Comparison of ENCODE assay signal across 1 cellular context in the genomic region with DNA sequence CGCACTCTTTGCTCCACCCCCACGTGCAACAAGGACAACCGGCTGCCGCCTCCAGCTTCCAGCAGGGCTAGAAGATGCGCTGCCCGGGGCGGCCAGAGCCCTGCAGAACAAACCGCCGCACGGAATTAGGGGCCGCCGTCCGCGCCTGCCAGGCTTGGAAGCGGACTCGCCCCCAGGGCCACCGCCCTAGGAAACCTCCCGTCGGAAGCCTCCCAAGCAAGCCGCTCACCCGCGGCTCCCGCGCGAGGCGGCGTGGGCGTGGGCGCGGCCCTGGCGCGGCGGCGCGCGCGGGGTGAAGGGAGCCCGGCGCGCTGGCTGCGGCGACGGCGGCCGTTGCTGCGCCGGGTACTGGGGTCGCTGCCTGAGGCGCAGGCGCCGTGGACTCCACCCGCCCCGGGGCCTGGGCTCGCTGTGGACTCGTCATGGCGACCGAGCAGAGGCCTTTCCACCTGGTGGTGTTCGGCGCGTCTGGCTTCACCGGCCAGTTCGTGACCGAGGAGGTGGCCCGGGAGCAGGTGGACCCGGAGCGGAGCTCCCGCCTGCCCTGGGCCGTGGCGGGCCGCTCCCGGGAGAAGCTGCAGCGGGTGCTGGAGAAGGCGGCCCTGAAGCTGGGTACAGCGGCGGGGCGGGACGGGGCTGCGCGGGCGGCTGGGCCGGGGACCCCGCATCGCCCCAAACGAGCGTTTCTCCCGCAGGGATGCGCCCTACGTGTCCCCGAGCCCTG.
TF ChIP-seq lines count a peak whose summit lies in the region.

A gene with protein sequence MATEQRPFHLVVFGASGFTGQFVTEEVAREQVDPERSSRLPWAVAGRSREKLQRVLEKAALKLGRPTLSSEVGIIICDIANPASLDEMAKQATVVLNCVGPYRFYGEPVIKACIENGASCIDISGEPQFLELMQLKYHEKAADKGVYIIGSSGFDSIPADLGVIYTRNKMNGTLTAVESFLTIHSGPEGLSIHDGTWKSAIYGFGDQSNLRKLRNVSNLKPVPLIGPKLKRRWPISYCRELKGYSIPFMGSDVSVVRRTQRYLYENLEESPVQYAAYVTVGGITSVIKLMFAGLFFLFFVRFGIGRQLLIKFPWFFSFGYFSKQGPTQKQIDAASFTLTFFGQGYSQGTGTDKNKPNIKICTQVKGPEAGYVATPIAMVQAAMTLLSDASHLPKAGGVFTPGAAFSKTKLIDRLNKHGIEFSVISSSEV (plus strand): TSS at position 409 of the 724 bp plus-strand sequence. CDS start 14 bp downstream, at position 423.

TF ChIP-seq in HepG2, 621 proteins besides CTCF, POLR2A, EP300 and RAD21 (continued from another document and continues in another):
- TF ChIP-seq, protein P1, sequence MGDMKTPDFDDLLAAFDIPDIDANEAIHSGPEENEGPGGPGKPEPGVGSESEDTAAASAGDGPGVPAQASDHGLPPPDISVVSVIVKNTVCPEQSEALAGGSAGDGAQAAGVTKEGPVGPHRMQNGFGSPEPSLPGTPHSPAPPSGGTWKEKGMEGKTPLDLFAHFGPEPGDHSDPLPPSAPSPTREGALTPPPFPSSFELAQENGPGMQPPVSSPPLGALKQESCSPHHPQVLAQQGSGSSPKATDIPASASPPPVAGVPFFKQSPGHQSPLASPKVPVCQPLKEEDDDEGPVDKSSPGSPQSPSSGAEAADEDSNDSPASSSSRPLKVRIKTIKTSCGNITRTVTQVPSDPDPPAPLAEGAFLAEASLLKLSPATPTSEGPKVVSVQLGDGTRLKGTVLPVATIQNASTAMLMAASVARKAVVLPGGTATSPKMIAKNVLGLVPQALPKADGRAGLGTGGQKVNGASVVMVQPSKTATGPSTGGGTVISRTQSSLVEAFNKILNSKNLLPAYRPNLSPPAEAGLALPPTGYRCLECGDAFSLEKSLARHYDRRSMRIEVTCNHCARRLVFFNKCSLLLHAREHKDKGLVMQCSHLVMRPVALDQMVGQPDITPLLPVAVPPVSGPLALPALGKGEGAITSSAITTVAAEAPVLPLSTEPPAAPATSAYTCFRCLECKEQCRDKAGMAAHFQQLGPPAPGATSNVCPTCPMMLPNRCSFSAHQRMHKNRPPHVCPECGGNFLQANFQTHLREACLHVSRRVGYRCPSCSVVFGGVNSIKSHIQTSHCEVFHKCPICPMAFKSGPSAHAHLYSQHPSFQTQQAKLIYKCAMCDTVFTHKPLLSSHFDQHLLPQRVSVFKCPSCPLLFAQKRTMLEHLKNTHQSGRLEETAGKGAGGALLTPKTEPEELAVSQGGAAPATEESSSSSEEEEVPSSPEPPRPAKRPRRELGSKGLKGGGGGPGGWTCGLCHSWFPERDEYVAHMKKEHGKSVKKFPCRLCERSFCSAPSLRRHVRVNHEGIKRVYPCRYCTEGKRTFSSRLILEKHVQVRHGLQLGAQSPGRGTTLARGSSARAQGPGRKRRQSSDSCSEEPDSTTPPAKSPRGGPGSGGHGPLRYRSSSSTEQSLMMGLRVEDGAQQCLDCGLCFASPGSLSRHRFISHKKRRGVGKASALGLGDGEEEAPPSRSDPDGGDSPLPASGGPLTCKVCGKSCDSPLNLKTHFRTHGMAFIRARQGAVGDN (CRISPR knock-in tag; IDR thresholded peaks at IDR 0.05): peak; percentile 89
- no peak for TF ChIP-seq ZNF614 (CRISPR knock-in tag; IDR thresholded peaks at IDR 0.05; ENCODE audit: borderline replicate concordance)
- TF ChIP-seq, protein P2, sequence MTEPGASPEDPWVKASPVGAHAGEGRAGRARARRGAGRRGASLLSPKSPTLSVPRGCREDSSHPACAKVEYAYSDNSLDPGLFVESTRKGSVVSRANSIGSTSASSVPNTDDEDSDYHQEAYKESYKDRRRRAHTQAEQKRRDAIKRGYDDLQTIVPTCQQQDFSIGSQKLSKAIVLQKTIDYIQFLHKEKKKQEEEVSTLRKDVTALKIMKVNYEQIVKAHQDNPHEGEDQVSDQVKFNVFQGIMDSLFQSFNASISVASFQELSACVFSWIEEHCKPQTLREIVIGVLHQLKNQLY (CRISPR knock-in tag; IDR thresholded peaks at IDR 0.05): 0 out of 2 replicates have a peak, but pooled peaks have one; percentile 36
- TF ChIP-seq CENPT (CRISPR knock-in tag; IDR thresholded peaks at IDR 0.05; ENCODE audit: low read depth): no peak
- TF ChIP-seq, protein P3, sequence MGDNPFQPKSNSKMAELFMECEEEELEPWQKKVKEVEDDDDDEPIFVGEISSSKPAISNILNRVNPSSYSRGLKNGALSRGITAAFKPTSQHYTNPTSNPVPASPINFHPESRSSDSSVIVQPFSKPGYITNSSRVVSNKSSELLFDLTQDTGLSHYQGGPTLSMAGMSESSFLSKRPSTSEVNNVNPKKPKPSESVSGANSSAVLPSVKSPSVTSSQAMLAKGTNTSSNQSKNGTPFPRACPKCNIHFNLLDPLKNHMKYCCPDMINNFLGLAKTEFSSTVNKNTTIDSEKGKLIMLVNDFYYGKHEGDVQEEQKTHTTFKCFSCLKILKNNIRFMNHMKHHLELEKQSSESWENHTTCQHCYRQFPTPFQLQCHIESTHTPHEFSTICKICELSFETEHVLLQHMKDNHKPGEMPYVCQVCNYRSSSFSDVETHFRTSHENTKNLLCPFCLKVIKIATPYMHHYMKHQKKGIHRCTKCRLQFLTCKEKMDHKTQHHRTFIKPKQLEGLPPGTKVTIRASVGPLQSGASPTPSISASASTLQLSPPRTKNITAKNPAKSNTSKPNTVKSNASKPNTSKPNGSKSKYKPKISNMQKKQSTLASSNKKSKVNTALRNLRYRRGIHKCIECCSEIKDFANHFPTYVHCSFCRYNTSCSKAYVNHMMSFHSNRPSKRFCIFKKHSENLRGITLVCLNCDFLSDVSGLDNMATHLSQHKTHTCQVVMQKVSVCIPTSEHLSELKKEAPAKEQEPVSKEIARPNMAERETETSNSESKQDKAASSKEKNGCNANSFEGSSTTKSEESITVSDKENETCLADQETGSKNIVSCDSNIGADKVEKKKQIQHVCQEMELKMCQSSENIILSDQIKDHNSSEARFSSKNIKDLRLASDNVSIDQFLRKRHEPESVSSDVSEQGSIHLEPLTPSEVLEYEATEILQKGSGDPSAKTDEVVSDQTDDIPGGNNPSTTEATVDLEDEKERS (CRISPR knock-in tag; IDR thresholded peaks at IDR 0.05): no peak
- TF ChIP-seq KDM5B (CRISPR knock-in tag; IDR thresholded peaks at IDR 0.05; ENCODE audit: borderline replicate concordance): peak; percentile 80
- no peak for TF ChIP-seq NONO (IDR thresholded peaks at IDR 0.05)
- peak; percentile 71; the same call in 1 of the 2 replicates for TF ChIP-seq NONO (CRISPR knock-in tag; conservative IDR thresholded peaks at IDR 0.05)
- TF ChIP-seq ZNF20 (CRISPR knock-in tag; IDR thresholded peaks at IDR 0.05): 0 out of 2 replicates have a peak, but pooled peaks have one; percentile 78
- TF ChIP-seq, protein P4, sequence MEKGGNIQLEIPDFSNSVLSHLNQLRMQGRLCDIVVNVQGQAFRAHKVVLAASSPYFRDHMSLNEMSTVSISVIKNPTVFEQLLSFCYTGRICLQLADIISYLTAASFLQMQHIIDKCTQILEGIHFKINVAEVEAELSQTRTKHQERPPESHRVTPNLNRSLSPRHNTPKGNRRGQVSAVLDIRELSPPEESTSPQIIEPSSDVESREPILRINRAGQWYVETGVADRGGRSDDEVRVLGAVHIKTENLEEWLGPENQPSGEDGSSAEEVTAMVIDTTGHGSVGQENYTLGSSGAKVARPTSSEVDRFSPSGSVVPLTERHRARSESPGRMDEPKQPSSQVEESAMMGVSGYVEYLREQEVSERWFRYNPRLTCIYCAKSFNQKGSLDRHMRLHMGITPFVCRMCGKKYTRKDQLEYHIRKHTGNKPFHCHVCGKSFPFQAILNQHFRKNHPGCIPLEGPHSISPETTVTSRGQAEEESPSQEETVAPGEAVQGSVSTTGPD (CRISPR knock-in tag; IDR thresholded peaks at IDR 0.05): 0 out of 2 replicates have a peak, but pooled peaks have one; percentile 26
- 0 out of 2 replicates have a peak, but pooled peaks have one; percentile 47 for TF ChIP-seq ZNF772 (CRISPR knock-in tag; IDR thresholded peaks at IDR 0.05)
- no peak for TF ChIP-seq ZNF484 (CRISPR knock-in tag; IDR thresholded peaks at IDR 0.05; ENCODE audit: borderline replicate concordance, low read depth)
- no peak for TF ChIP-seq ATF1 (CRISPR knock-in tag; IDR thresholded peaks at IDR 0.05)
- peak; percentile 85 for TF ChIP-seq YEATS4 (CRISPR knock-in tag; IDR thresholded peaks at IDR 0.05; ENCODE audit: borderline replicate concordance)
- TF ChIP-seq, protein P5, sequence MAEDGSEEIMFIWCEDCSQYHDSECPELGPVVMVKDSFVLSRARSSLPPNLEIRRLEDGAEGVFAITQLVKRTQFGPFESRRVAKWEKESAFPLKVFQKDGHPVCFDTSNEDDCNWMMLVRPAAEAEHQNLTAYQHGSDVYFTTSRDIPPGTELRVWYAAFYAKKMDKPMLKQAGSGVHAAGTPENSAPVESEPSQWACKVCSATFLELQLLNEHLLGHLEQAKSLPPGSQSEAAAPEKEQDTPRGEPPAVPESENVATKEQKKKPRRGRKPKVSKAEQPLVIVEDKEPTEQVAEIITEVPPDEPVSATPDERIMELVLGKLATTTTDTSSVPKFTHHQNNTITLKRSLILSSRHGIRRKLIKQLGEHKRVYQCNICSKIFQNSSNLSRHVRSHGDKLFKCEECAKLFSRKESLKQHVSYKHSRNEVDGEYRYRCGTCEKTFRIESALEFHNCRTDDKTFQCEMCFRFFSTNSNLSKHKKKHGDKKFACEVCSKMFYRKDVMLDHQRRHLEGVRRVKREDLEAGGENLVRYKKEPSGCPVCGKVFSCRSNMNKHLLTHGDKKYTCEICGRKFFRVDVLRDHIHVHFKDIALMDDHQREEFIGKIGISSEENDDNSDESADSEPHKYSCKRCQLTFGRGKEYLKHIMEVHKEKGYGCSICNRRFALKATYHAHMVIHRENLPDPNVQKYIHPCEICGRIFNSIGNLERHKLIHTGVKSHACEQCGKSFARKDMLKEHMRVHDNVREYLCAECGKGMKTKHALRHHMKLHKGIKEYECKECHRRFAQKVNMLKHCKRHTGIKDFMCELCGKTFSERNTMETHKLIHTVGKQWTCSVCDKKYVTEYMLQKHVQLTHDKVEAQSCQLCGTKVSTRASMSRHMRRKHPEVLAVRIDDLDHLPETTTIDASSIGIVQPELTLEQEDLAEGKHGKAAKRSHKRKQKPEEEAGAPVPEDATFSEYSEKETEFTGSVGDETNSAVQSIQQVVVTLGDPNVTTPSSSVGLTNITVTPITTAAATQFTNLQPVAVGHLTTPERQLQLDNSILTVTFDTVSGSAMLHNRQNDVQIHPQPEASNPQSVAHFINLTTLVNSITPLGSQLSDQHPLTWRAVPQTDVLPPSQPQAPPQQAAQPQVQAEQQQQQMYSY (CRISPR knock-in tag; IDR thresholded peaks at IDR 0.05): peak; percentile 31; the same call in 1 of the 2 replicates
- no peak for TF ChIP-seq EHMT2 (IDR thresholded peaks at IDR 0.05; ENCODE audit: borderline replicate concordance, low read depth, low read length)
- 0 out of 2 replicates have a peak, but pooled peaks have one; percentile 5 for TF ChIP-seq ZMYM3 (CRISPR knock-in tag; IDR thresholded peaks at IDR 0.05)
- TF ChIP-seq, protein P6, sequence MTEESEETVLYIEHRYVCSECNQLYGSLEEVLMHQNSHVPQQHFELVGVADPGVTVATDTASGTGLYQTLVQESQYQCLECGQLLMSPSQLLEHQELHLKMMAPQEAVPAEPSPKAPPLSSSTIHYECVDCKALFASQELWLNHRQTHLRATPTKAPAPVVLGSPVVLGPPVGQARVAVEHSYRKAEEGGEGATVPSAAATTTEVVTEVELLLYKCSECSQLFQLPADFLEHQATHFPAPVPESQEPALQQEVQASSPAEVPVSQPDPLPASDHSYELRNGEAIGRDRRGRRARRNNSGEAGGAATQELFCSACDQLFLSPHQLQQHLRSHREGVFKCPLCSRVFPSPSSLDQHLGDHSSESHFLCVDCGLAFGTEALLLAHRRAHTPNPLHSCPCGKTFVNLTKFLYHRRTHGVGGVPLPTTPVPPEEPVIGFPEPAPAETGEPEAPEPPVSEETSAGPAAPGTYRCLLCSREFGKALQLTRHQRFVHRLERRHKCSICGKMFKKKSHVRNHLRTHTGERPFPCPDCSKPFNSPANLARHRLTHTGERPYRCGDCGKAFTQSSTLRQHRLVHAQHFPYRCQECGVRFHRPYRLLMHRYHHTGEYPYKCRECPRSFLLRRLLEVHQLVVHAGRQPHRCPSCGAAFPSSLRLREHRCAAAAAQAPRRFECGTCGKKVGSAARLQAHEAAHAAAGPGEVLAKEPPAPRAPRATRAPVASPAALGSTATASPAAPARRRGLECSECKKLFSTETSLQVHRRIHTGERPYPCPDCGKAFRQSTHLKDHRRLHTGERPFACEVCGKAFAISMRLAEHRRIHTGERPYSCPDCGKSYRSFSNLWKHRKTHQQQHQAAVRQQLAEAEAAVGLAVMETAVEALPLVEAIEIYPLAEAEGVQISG (CRISPR knock-in tag; IDR thresholded peaks at IDR 0.05): peak; percentile 55
- TF ChIP-seq ZNF124 (CRISPR knock-in tag; IDR thresholded peaks at IDR 0.05): 0 out of 2 replicates have a peak, but pooled peaks have one; percentile 22
- TF ChIP-seq, protein P7, sequence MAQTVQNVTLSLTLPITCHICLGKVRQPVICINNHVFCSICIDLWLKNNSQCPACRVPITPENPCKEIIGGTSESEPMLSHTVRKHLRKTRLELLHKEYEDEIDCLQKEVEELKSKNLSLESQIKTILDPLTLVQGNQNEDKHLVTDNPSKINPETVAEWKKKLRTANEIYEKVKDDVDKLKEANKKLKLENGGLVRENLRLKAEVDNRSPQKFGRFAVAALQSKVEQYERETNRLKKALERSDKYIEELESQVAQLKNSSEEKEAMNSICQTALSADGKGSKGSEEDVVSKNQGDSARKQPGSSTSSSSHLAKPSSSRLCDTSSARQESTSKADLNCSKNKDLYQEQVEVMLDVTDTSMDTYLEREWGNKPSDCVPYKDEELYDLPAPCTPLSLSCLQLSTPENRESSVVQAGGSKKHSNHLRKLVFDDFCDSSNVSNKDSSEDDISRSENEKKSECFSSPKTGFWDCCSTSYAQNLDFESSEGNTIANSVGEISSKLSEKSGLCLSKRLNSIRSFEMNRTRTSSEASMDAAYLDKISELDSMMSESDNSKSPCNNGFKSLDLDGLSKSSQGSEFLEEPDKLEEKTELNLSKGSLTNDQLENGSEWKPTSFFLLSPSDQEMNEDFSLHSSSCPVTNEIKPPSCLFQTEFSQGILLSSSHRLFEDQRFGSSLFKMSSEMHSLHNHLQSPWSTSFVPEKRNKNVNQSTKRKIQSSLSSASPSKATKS (CRISPR knock-in tag; IDR thresholded peaks at IDR 0.05): no peak; the same call in 1 of the 2 replicates
- TF ChIP-seq, protein P8, sequence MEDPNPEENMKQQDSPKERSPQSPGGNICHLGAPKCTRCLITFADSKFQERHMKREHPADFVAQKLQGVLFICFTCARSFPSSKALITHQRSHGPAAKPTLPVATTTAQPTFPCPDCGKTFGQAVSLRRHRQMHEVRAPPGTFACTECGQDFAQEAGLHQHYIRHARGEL (CRISPR knock-in tag; IDR thresholded peaks at IDR 0.05): 0 out of 2 replicates have a peak, but pooled peaks have one; percentile 26
- TF ChIP-seq KAT2B (IDR thresholded peaks at IDR 0.05; ENCODE audit: borderline replicate concordance, low read depth, low read length): no peak
- no peak; the same call in 1 of the 2 replicates for TF ChIP-seq PRMT3 (CRISPR knock-in tag; IDR thresholded peaks at IDR 0.05; ENCODE audit: borderline replicate concordance, low read depth)
- TF ChIP-seq, protein P9, sequence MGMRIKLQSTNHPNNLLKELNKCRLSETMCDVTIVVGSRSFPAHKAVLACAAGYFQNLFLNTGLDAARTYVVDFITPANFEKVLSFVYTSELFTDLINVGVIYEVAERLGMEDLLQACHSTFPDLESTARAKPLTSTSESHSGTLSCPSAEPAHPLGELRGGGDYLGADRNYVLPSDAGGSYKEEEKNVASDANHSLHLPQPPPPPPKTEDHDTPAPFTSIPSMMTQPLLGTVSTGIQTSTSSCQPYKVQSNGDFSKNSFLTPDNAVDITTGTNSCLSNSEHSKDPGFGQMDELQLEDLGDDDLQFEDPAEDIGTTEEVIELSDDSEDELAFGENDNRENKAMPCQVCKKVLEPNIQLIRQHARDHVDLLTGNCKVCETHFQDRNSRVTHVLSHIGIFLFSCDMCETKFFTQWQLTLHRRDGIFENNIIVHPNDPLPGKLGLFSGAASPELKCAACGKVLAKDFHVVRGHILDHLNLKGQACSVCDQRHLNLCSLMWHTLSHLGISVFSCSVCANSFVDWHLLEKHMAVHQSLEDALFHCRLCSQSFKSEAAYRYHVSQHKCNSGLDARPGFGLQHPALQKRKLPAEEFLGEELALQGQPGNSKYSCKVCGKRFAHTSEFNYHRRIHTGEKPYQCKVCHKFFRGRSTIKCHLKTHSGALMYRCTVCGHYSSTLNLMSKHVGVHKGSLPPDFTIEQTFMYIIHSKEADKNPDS (CRISPR knock-in tag; IDR thresholded peaks at IDR 0.05): no peak
